Comparison of ENCODE assay signal across 9 cellular contexts in the genomic region with DNA sequence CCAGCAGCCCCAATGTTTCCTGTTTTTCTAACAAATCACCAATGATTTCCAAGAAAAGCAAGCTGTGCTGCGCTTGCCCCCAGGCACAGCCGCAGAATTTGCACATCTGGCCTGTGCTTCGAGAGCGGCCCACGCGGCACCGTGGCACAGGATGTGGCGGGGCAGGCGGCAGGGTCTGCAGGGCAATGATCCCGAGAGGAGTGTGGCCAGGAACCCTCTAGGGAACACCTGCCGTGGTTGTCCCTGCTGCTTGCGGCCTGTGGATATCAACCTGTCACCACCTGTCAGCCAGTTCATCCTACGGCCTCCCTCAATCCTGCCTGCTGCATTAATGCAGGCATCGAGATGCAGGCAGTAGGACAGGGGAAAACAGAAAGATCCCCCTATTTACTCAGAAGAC. TPM values are rescaled to one million over a fixed set of nuclear protein-coding genes. Genes with fewer than 3 reads are reported as not detected.
DNase-seq lines count a peak whose midpoint lies in the region; ATAC-seq, FAIRE-seq and TF ChIP-seq lines count a peak whose summit lies in the region.
"Had no signal": no experiment of that assay in that cellular context is flagged by ENCODE, and none has a peak within 500 bp of the region (broad histone marks: within the 10 kb centered on the region; RNA-seq: fewer than 3 reads in every experiment).

No MANE protein-coding gene starts in this region.

- H3F3A ChIP-seq in PC-3 (ENCODE audit: low read length, unreplicated experiment) = no peaks in the 10 kb centered on the region

- TF ChIP-seq CTCF in PC-3 (conservative IDR thresholded peaks at IDR 0.05; ENCODE audit: low read depth, low read length) = no peak

- no peak overlapping the region for H3K9ac ChIP-seq in PC-3 (ENCODE audit: low read length)

- no peak overlapping the region for H3K4me2 ChIP-seq in PC-3 (ENCODE audit: low read length)

- no peaks in the 10 kb centered on the region for H3K79me2 ChIP-seq in PC-3 (ENCODE audit: low read length)

- DNase-seq in activated T-helper 1 cell treated with Interleukin-2 at 50 U/mL for 16 hours (ENCODE audit: low read depth) (peak; percentile 59), small intestine (peak; percentile 42), pons (ENCODE audit: low spot score) (no peak), NCI-H1105 treated with DMSO at 0.1 percent for 48 hours (lab: John Stamatoyannopoulos, UW) (no peak), PC-3 (no peak)
- DNase-seq: mesendoderm had no signal

- no peak overlapping the region for H3K4me3 ChIP-seq in small intestine (ENCODE audit: low read depth in 1 of 2, low read length in 2 of 2)
- H3K4me3 ChIP-seq in PC-3 (ENCODE audit: low read length) = no peak overlapping the region

- POLR2A ChIA-PET in PC-3 (lab: Charles Lee; ENCODE audit: unreplicated experiment) = no interaction called here

- H3K36me3 ChIP-seq in small intestine (ENCODE audit: control insufficient read depth in 2 of 2, insufficient read depth in 2 of 2, low read length in 2 of 2) (no peaks in the 10 kb centered on the region), PC-3 (ENCODE audit: low read depth, low read length) (no peaks in the 10 kb centered on the region)

- CTCF ChIA-PET in PC-3 (lab: Charles Lee) = no interaction called here

- no peaks in the 10 kb centered on the region for H3K9me2 ChIP-seq in PC-3 (replicated peaks; ENCODE audit: low read length)

- H3K9me3 ChIP-seq in small intestine (ENCODE audit: control insufficient read depth, low read depth) (no peaks in the 10 kb centered on the region), PC-3 (ENCODE audit: low read length) (no peaks in the 10 kb centered on the region)

- intact Hi-C loops in PC-3 (cut with micrococcal nuclease) = no loop called here

- no peak overlapping the region for H2AFZ ChIP-seq in PC-3 (ENCODE audit: low read length)

- H3K4me1 ChIP-seq in small intestine (ENCODE audit: control insufficient read depth in 2 of 2, insufficient read depth in 1 of 2, low read depth in 1 of 2, low read length in 1 of 2) (peaks cover 0 to 2% of the 10 kb centered on the region in 2 donors), PC-3 (ENCODE audit: insufficient read depth, low read length) (no peaks in the 10 kb centered on the region)

- ATAC-seq in GM18498 (IDR thresholded peaks at IDR 0.05; ENCODE audit: unreplicated experiment) = peak; percentile 73
- ATAC-seq in HG03442 (IDR thresholded peaks at IDR 0.05; ENCODE audit: unreplicated experiment) = peak; percentile 43
- ATAC-seq in PC-3 = no peak
- ATAC-seq in HG02884 (IDR thresholded peaks at IDR 0.05; ENCODE audit: unreplicated experiment) = no peak

- no peak for FAIRE-seq in small intestine (lab: Jason Lieb, UNC)

- 62 to 81% (median 64%) methylated on average over 14 of the region's 14 CpGs for WGBS in small intestine, 3 donors

- no peaks in the 10 kb centered on the region for H4K20me1 ChIP-seq in PC-3 (ENCODE audit: low read length)

- H3K27me3 ChIP-seq in small intestine (ENCODE audit: control insufficient read depth in 2 of 2, insufficient read depth in 2 of 2, low read length in 2 of 2) = no peaks in the 10 kb centered on the region
- H3K27me3 ChIP-seq in PC-3 (ENCODE audit: low read length) = peaks cover 26% of the 10 kb centered on the region

- peak overlapping the region in 1 of 2 donors; percentile 40 for H3K27ac ChIP-seq in small intestine (ENCODE audit: low read depth in 1 of 2, low read length in 1 of 2)
- no peak overlapping the region for H3K27ac ChIP-seq in PC-3 (ENCODE audit: low read length)

- BruUV-seq in PC-3 (replicated peaks; lab: Mats Ljungman, UMichigan) = no TSS peak

RNA-seq across cellular contexts. Expression of a gene that starts 24.0 kb away (rescaled TPM):
- polyA plus RNA-seq in small intestine = 1 to 10 TPM; 1.3 to 4.6 (median 3.7) TPM
- total RNA-seq in PC-3 (2014; rRNA removed) = not detected in 2 replicates

Comparison
In these comparisons a context has a peak if more than half of its experiments do, and no peak if none do; other contexts are left out.
1. ATAC-seq: peak in GM18498 (single experiment) and HG03442 (single experiment); none in PC-3 (single experiment) and HG02884 (single experiment).
2. DNase-seq: peak in activated T-helper 1 cell treated with Interleukin-2 at 50 U/mL for 16 hours (single experiment) and small intestine (single experiment); none in pons (single experiment), NCI-H1105 treated with DMSO at 0.1 percent for 48 hours (single experiment) and PC-3 (single experiment).